ENCODE assay signal across 1 cellular context in genomic region chr7:129550673-129551360, GRCh38.
TF ChIP-seq lines count a peak whose summit lies in the region.

No MANE protein-coding gene starts in this region.

TF ChIP-seq in SK-N-SH, 30 proteins besides CTCF, POLR2A, EP300 and RAD21 (continued from another document):
- no peak for TF ChIP-seq REST (IDR thresholded peaks at IDR 0.05; ENCODE audit: low read depth, low read length)
